7 cellular contexts compared by ENCODE assay signal in genomic region chr1:95297906-95298305, GRCh38.
DNase-seq lines count a peak whose midpoint lies in the region; ATAC-seq, FAIRE-seq and TF ChIP-seq lines count a peak whose summit lies in the region.
"Not testable (repeated sequence)": the region's sequence is repeated elsewhere in the genome, so short reads cannot be mapped to it uniquely, and the experiment has no call there.

No MANE protein-coding gene starts in this region.

- not testable (repeated sequence) for H4K20me1 ChIP-seq in GM23338 (replicated peaks; ENCODE audit: insufficient read depth); H9 (ENCODE audit: control insufficient read depth, insufficient read depth, insufficient read length); K562 (replicated peaks; ENCODE audit: control insufficient read depth, insufficient read depth, low read length)

- TF ChIP-seq CTCF in GM23338 (conservative IDR thresholded peaks at IDR 0.05; ENCODE audit: low read depth in 2 of 2); H9 (conservative IDR thresholded peaks at IDR 0.05); WTC11 (IDR thresholded peaks at IDR 0.05); K562 (IDR thresholded peaks at IDR 0.05 in 2 of 3, conservative IDR thresholded peaks at IDR 0.05 in 1 of 3; ENCODE audit: insufficient read depth in 2 of 3, low read depth in 1 of 3, low read length in 3 of 3): not testable (repeated sequence)

- not testable (repeated sequence) for H2AK5ac ChIP-seq in H9 (ENCODE audit: insufficient read length, low read length); neuronal stem cell (ENCODE audit: low read depth, low read length)

- TF ChIP-seq EP300 in K562 (IDR thresholded peaks at IDR 0.05; ENCODE audit: low read length) = not testable (repeated sequence)

- H4K5ac ChIP-seq in H9 (ENCODE audit: insufficient read length, low read depth, low read length) = not testable (repeated sequence)

- not testable (repeated sequence) for H4K8ac ChIP-seq in H9 (replicated peaks; ENCODE audit: insufficient read length, low read depth, low read length); neuronal stem cell (ENCODE audit: low read depth, low read length)

- FAIRE-seq in K562 (lab: Jason Lieb, UNC) = not testable (repeated sequence)

- not testable (repeated sequence) for H3K4me3 Mint-ChIP-seq in GM23338, H9
- H3K4me3 Mint-ChIP-seq in WTC11 = peak overlapping the region; percentile 25; the same call in 1 of the 2 replicates

- POLR2A ChIA-PET in WTC11 (lab: Charles Lee) = not testable (repeated sequence)
- POLR2A ChIA-PET in K562 (lab: Yijun Ruan, JAX) = interaction anchor here (0.6 kb wide), 1 partner anchor 91 kb away, joined by 4 read pairs; no protein-coding TSS in a partner anchor

- not testable (repeated sequence) for H2BK12ac ChIP-seq in H9 (ENCODE audit: insufficient read length, low read depth, low read length); neuronal stem cell (ENCODE audit: low read length)

- not testable (repeated sequence) for H3K27ac ChIP-seq in GM23338 (ENCODE audit: low read depth); H9 (ENCODE audit: insufficient read length, low read depth, low read length); SJCRH30; K562 (ENCODE audit: extremely low read depth, low read depth, low read length); neuronal stem cell (replicated peaks; ENCODE audit: low read length)

- not testable (repeated sequence) for H3K56ac ChIP-seq in H9 (ENCODE audit: insufficient read length, low read depth, low read length)

- H3K4me1 ChIP-seq in GM23338 (ENCODE audit: insufficient read depth); H9 (ENCODE audit: insufficient read depth, low read length); SJCRH30; K562 (replicated peaks in 1 of 2; ENCODE audit: control insufficient read depth in 2 of 2, insufficient read depth in 2 of 2, low read length in 2 of 2); neuronal stem cell (ENCODE audit: control insufficient read depth in 2 of 2, insufficient read depth in 1 of 2, low read depth in 1 of 2, low read length in 2 of 2): not testable (repeated sequence)

- H3K23me2 ChIP-seq in H9 (ENCODE audit: insufficient read length, low read depth, low read length, poor library complexity, severe bottlenecking) = not testable (repeated sequence)

- H3K36me3 Mint-ChIP-seq in GM23338 (ENCODE audit: low read depth); WTC11: not testable (repeated sequence)
- peaks cover 3 to 19% (median 4%) of the 10 kb centered on the region in 3 experiments; a peak in 5 of 7 replicates for H3K36me3 Mint-ChIP-seq in H9 (ENCODE audit: insufficient read depth in 1 of 3, low read depth in 3 of 3)

- CTCF ChIA-PET in WTC11 (lab: Charles Lee); K562 (lab: Yijun Ruan, JAX; ENCODE audit: low intra/inter-chr PET ratio): not testable (repeated sequence)

- not testable (repeated sequence) for H3K27me3 ChIP-seq in GM23338 (ENCODE audit: insufficient read depth); H9 (ENCODE audit: insufficient read depth, low read length); SJCRH30; K562 (ENCODE audit: control insufficient read depth in 2 of 2, insufficient read depth in 2 of 2, low read length in 2 of 2); neuronal stem cell (ENCODE audit: control insufficient read depth in 3 of 3, insufficient read depth in 3 of 3, low read depth in 1 of 3, low read length in 3 of 3)

- H3K18ac ChIP-seq in H9 (ENCODE audit: insufficient read length, low read depth, low read length); neuronal stem cell (ENCODE audit: low read length): not testable (repeated sequence)

- H3K9me1 ChIP-seq in K562 (ENCODE audit: control insufficient read depth, insufficient read depth, low read length) = not testable (repeated sequence)

- H3K27ac Mint-ChIP-seq in GM23338 = not testable (repeated sequence)
- H3K27ac Mint-ChIP-seq in H9 (peak overlapping the region in 2 of 3 experiments; percentile 83 to 92; a peak in 4 of 7 replicates), WTC11 (peak overlapping the region; percentile 80)

- TF ChIP-seq POLR2A in K562 (conservative IDR thresholded peaks at IDR 0.05) = not testable (repeated sequence)

- H2BK20ac ChIP-seq in H9 (ENCODE audit: low read depth, low read length, poor library complexity, severe bottlenecking) = not testable (repeated sequence)

- not testable (repeated sequence) for H2BK15ac ChIP-seq in H9 (ENCODE audit: low read depth, low read length); neuronal stem cell (ENCODE audit: low read length)

- not testable (repeated sequence) for H3K9me3 ChIP-seq in H9 (ENCODE audit: control insufficient read depth, low read depth, low read length); SJCRH30 (replicated peaks); K562 (replicated peaks; ENCODE audit: control insufficient read depth, insufficient read depth, low read depth, low read length); neuronal stem cell (replicated peaks in 1 of 2; ENCODE audit: control insufficient read depth in 2 of 2, insufficient read depth in 1 of 2, low read depth in 1 of 2, low read length in 2 of 2)

- H4K91ac ChIP-seq in H9 (ENCODE audit: insufficient read length, low read depth, low read length); neuronal stem cell (ENCODE audit: low read depth, low read length, poor library complexity): not testable (repeated sequence)

- peaks cover 13% of the 10 kb centered on the region for H3K9me3 Mint-ChIP-seq in GM23338
- peaks cover 2 to 12% of the 10 kb centered on the region in 2 experiments; a peak in 4 of 5 replicates for H3K9me3 Mint-ChIP-seq in H9
- peaks cover 23% of the 10 kb centered on the region for H3K9me3 Mint-ChIP-seq in WTC11

- not testable (repeated sequence) for TF ChIP-seq RAD21 in K562 (CRISPR knock-in tag; conservative IDR thresholded peaks at IDR 0.05 in 1 of 2, IDR thresholded peaks at IDR 0.05 in 1 of 2)

- H3K9ac ChIP-seq in H9 (ENCODE audit: extremely low read depth, insufficient read length, low read length); K562 (ENCODE audit: insufficient read depth in 1 of 2, low read depth in 2 of 2, low read length in 2 of 2); neuronal stem cell (ENCODE audit: low read depth, low read length, poor library complexity): not testable (repeated sequence)

- not testable (repeated sequence) for H2BK5ac ChIP-seq in H9 (ENCODE audit: insufficient read length, low read length); neuronal stem cell (ENCODE audit: low read length)

- not testable (repeated sequence) for BruUV-seq in K562 (replicated peaks; lab: Mats Ljungman, UMichigan)

- peak; percentile 67 for DNase-seq in DMS53 (lab: John Stamatoyannopoulos, UW)
- not testable (repeated sequence) for DNase-seq in GM23338 (ENCODE audit: low spot score); H9; SJCRH30; WTC11 (ENCODE audit: low spot score); K562 (ENCODE audit: extremely low read depth in 1 of 4, low spot score in 3 of 4); neuronal stem cell (ENCODE audit: low spot score)

- H3K27me3 Mint-ChIP-seq in GM23338 (ENCODE audit: insufficient read depth, low read depth, poor library complexity); H9 (ENCODE audit: low read depth); WTC11 (ENCODE audit: low read depth): not testable (repeated sequence)

- intact Hi-C loops in K562 (cut with micrococcal nuclease) = not testable (repeated sequence)

- not testable (repeated sequence) for H3K79me2 ChIP-seq in GM23338 (replicated peaks; ENCODE audit: insufficient read depth); H9 (ENCODE audit: insufficient read depth, low read length); K562 (ENCODE audit: control insufficient read depth, insufficient read depth, low read length)

- not testable (repeated sequence) for H3F3A ChIP-seq in GM23338 (replicated peaks; ENCODE audit: low read depth)

- H3K4me3 ChIP-seq in GM23338; K562; neuronal stem cell (ENCODE audit: low read length in 2 of 2): not testable (repeated sequence)
- peak overlapping the region; percentile 36 for H3K4me3 ChIP-seq in SJCRH30

- H2AFZ ChIP-seq in GM23338 (peak overlapping the region; percentile 33; the same call in 1 of the 2 replicates), K562 (ENCODE audit: low read depth, low read length) (peak overlapping the region; percentile 91), neuronal stem cell (ENCODE audit: low read length) (peak overlapping the region; percentile 56)
- not testable (repeated sequence) for H2AFZ ChIP-seq in H9 (ENCODE audit: low read length)

- not testable (repeated sequence) for H2BK120ac ChIP-seq in H9 (ENCODE audit: low read depth, low read length, poor library complexity, severe bottlenecking); neuronal stem cell (ENCODE audit: low read depth, low read length)

- H3K4me1 Mint-ChIP-seq in GM23338, H9, WTC11: not testable (repeated sequence)

- H3K79me1 ChIP-seq in H9 (ENCODE audit: insufficient read depth, low read depth, low read length, poor library complexity, severe bottlenecking); neuronal stem cell (ENCODE audit: low read depth, low read length): not testable (repeated sequence)

- H3K36me3 ChIP-seq in GM23338 (ENCODE audit: insufficient read depth); SJCRH30; K562 (ENCODE audit: control insufficient read depth, insufficient read depth, low read length); neuronal stem cell (replicated peaks in 1 of 2; ENCODE audit: control insufficient read depth in 2 of 2, insufficient read depth in 2 of 2, low read length in 2 of 2): not testable (repeated sequence)

- not testable (repeated sequence) for H3K4me2 ChIP-seq in GM23338; H9 (ENCODE audit: insufficient read depth, insufficient read length, low read length); neuronal stem cell (ENCODE audit: insufficient read depth, low read length, poor library complexity, severe bottlenecking)
- H3K4me2 ChIP-seq in K562 (ENCODE audit: insufficient read depth, low read length) = peak overlapping the region; percentile 25; the same call in 1 of the 2 replicates

- not testable (repeated sequence) for H3K4ac ChIP-seq in H9 (ENCODE audit: low read depth, low read length); neuronal stem cell (ENCODE audit: low read length)

- not testable (repeated sequence) for ATAC-seq in GM23338, WTC11, K562

- WGBS in H9 (ENCODE audit: extremely low coverage, insufficient read length, low lambda C conversion rate) = no CpG with 5 or more reads among the region's 20 CpGs
- WGBS in K562 (ENCODE audit: insufficient coverage, low coverage, missing lambda C conversion rate) = 16% methylated on average over 12 of the region's 20 CpGs
- no CpG with 5 or more reads among the region's 20 CpGs for WGBS in neuronal stem cell (ENCODE audit: extremely low coverage in 2 of 2, insufficient read length in 2 of 2, insufficient replicate concordance in 1 of 2), 2 donors

- H3K14ac ChIP-seq in H9 (ENCODE audit: insufficient read depth, low read length); neuronal stem cell (ENCODE audit: low read length): not testable (repeated sequence)

- not testable (repeated sequence) for H3K23ac ChIP-seq in H9 (ENCODE audit: insufficient read length, low read depth, low read length); neuronal stem cell (ENCODE audit: low read depth, low read length, poor library complexity)

- not testable (repeated sequence) for H3T11ph ChIP-seq in H9 (ENCODE audit: low read length)

- H3K9me2 ChIP-seq in GM23338 (ENCODE audit: insufficient read depth) = not testable (repeated sequence)

- in situ Hi-C loops in K562 (cut with MboI) = not testable (repeated sequence)
